Comparison of ENCODE assay signal across 1 cellular context in the genomic region with DNA sequence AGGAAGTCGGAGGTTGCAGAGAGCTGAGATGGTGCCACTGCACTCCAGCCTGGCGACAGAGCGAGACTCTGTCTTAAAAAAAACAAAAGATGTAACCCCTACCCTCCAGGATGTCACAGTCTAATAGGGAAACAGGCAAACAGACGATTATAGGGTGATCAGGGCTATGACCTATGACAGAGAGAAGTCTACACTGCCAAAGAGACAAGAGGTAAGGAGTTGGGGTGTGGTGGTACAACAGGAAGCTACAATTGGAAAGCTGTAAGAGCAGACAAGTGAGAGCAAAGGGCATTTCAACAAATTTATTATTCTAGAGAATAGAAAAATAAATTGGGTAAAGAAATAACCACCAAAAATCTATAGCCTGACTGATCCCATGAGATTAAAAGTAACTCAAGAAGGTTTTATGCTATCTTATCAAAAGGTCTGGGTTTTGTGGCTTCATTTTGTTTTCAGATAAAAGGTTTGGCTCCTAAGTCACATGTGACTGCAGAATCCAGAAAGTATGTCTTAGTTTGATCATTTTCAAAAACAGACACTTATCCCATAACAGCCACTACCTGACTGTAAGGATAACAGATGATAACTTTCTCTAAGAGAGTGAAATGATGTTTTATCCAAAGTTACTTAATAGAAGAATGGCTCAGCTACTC.
TF ChIP-seq lines count a peak whose summit lies in the region.

No MANE protein-coding gene starts in this region.

TF ChIP-seq in K562, 482 proteins besides CTCF, POLR2A, EP300 and RAD21:
- TF ChIP-seq HMGN3 (IDR thresholded peaks at IDR 0.05; ENCODE audit: borderline replicate concordance, extremely low read depth, insufficient read length, low read depth, low read length) (no peak), ZNF507 (tag; conservative IDR thresholded peaks at IDR 0.05) (no peak), TEAD4 (IDR thresholded peaks at IDR 0.05; ENCODE audit: low read length) (peak; percentile 70), TEAD4 (CRISPR knock-in tag; IDR thresholded peaks at IDR 0.05; ENCODE audit: borderline replicate concordance) (no peak), TAL1 (IDR thresholded peaks at IDR 0.05) (peak; percentile 54), ARHGAP35 (IDR thresholded peaks at IDR 0.05; ENCODE audit: partially characterized antibody) (no peak), CBFA2T2 (conservative IDR thresholded peaks at IDR 0.05) (peak; percentile 37; the same call in 1 of the 2 replicates), CBFA2T3 (IDR thresholded peaks at IDR 0.05) (peak; percentile 68), HNRNPUL1 (IDR thresholded peaks at IDR 0.05; ENCODE audit: low read length) (no peak), POLR3A (IDR thresholded peaks at IDR 0.05; ENCODE audit: borderline replicate concordance, extremely low read depth, insufficient read depth, insufficient read length) (no peak), ZNF764 (CRISPR knock-in tag; IDR thresholded peaks at IDR 0.05; ENCODE audit: low read depth) (no peak), ETV5 (CRISPR knock-in tag; IDR thresholded peaks at IDR 0.05; ENCODE audit: low read depth) (no peak), GATAD2B (IDR thresholded peaks at IDR 0.05; ENCODE audit: borderline replicate concordance) (no peak), POLR2H (tag; IDR thresholded peaks at IDR 0.05; ENCODE audit: low read depth) (0 out of 2 replicates have a peak, but pooled peaks have one; percentile 6), SMAD1 (IDR thresholded peaks at IDR 0.05; ENCODE audit: low read depth, low read length, partially characterized antibody) (no peak), PHF20 (IDR thresholded peaks at IDR 0.05; ENCODE audit: partially characterized antibody) (no peak), NCOA4 (IDR thresholded peaks at IDR 0.05; ENCODE audit: partially characterized antibody) (no peak), CHD1 (IDR thresholded peaks at IDR 0.05; ENCODE audit: low read length) (no peak), GTF2F1 (IDR thresholded peaks at IDR 0.05; ENCODE audit: low read depth, low read length) (no peak)
- TF ChIP-seq, protein P1, sequence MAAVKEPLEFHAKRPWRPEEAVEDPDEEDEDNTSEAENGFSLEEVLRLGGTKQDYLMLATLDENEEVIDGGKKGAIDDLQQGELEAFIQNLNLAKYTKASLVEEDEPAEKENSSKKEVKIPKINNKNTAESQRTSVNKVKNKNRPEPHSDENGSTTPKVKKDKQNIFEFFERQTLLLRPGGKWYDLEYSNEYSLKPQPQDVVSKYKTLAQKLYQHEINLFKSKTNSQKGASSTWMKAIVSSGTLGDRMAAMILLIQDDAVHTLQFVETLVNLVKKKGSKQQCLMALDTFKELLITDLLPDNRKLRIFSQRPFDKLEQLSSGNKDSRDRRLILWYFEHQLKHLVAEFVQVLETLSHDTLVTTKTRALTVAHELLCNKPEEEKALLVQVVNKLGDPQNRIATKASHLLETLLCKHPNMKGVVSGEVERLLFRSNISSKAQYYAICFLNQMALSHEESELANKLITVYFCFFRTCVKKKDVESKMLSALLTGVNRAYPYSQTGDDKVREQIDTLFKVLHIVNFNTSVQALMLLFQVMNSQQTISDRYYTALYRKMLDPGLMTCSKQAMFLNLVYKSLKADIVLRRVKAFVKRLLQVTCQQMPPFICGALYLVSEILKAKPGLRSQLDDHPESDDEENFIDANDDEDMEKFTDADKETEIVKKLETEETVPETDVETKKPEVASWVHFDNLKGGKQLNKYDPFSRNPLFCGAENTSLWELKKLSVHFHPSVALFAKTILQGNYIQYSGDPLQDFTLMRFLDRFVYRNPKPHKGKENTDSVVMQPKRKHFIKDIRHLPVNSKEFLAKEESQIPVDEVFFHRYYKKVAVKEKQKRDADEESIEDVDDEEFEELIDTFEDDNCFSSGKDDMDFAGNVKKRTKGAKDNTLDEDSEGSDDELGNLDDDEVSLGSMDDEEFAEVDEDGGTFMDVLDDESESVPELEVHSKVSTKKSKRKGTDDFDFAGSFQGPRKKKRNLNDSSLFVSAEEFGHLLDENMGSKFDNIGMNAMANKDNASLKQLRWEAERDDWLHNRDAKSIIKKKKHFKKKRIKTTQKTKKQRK (IDR thresholded peaks at IDR 0.05; ENCODE audit: borderline replicate concordance, low read depth, low read length): no peak
- TF ChIP-seq, protein P2, sequence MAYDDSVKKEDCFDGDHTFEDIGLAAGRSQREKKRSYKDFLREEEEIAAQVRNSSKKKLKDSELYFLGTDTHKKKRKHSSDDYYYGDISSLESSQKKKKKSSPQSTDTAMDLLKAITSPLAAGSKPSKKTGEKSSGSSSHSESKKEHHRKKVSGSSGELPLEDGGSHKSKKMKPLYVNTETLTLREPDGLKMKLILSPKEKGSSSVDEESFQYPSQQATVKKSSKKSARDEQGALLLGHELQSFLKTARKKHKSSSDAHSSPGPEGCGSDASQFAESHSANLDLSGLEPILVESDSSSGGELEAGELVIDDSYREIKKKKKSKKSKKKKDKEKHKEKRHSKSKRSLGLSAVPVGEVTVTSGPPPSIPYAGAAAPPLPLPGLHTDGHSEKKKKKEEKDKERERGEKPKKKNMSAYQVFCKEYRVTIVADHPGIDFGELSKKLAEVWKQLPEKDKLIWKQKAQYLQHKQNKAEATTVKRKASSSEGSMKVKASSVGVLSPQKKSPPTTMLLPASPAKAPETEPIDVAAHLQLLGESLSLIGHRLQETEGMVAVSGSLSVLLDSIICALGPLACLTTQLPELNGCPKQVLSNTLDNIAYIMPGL (CRISPR knock-in tag; IDR thresholded peaks at IDR 0.05): no peak
- TF ChIP-seq, protein P3, sequence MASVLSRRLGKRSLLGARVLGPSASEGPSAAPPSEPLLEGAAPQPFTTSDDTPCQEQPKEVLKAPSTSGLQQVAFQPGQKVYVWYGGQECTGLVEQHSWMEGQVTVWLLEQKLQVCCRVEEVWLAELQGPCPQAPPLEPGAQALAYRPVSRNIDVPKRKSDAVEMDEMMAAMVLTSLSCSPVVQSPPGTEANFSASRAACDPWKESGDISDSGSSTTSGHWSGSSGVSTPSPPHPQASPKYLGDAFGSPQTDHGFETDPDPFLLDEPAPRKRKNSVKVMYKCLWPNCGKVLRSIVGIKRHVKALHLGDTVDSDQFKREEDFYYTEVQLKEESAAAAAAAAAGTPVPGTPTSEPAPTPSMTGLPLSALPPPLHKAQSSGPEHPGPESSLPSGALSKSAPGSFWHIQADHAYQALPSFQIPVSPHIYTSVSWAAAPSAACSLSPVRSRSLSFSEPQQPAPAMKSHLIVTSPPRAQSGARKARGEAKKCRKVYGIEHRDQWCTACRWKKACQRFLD (CRISPR knock-in tag; IDR thresholded peaks at IDR 0.05): no peak
- TF ChIP-seq, protein P4, sequence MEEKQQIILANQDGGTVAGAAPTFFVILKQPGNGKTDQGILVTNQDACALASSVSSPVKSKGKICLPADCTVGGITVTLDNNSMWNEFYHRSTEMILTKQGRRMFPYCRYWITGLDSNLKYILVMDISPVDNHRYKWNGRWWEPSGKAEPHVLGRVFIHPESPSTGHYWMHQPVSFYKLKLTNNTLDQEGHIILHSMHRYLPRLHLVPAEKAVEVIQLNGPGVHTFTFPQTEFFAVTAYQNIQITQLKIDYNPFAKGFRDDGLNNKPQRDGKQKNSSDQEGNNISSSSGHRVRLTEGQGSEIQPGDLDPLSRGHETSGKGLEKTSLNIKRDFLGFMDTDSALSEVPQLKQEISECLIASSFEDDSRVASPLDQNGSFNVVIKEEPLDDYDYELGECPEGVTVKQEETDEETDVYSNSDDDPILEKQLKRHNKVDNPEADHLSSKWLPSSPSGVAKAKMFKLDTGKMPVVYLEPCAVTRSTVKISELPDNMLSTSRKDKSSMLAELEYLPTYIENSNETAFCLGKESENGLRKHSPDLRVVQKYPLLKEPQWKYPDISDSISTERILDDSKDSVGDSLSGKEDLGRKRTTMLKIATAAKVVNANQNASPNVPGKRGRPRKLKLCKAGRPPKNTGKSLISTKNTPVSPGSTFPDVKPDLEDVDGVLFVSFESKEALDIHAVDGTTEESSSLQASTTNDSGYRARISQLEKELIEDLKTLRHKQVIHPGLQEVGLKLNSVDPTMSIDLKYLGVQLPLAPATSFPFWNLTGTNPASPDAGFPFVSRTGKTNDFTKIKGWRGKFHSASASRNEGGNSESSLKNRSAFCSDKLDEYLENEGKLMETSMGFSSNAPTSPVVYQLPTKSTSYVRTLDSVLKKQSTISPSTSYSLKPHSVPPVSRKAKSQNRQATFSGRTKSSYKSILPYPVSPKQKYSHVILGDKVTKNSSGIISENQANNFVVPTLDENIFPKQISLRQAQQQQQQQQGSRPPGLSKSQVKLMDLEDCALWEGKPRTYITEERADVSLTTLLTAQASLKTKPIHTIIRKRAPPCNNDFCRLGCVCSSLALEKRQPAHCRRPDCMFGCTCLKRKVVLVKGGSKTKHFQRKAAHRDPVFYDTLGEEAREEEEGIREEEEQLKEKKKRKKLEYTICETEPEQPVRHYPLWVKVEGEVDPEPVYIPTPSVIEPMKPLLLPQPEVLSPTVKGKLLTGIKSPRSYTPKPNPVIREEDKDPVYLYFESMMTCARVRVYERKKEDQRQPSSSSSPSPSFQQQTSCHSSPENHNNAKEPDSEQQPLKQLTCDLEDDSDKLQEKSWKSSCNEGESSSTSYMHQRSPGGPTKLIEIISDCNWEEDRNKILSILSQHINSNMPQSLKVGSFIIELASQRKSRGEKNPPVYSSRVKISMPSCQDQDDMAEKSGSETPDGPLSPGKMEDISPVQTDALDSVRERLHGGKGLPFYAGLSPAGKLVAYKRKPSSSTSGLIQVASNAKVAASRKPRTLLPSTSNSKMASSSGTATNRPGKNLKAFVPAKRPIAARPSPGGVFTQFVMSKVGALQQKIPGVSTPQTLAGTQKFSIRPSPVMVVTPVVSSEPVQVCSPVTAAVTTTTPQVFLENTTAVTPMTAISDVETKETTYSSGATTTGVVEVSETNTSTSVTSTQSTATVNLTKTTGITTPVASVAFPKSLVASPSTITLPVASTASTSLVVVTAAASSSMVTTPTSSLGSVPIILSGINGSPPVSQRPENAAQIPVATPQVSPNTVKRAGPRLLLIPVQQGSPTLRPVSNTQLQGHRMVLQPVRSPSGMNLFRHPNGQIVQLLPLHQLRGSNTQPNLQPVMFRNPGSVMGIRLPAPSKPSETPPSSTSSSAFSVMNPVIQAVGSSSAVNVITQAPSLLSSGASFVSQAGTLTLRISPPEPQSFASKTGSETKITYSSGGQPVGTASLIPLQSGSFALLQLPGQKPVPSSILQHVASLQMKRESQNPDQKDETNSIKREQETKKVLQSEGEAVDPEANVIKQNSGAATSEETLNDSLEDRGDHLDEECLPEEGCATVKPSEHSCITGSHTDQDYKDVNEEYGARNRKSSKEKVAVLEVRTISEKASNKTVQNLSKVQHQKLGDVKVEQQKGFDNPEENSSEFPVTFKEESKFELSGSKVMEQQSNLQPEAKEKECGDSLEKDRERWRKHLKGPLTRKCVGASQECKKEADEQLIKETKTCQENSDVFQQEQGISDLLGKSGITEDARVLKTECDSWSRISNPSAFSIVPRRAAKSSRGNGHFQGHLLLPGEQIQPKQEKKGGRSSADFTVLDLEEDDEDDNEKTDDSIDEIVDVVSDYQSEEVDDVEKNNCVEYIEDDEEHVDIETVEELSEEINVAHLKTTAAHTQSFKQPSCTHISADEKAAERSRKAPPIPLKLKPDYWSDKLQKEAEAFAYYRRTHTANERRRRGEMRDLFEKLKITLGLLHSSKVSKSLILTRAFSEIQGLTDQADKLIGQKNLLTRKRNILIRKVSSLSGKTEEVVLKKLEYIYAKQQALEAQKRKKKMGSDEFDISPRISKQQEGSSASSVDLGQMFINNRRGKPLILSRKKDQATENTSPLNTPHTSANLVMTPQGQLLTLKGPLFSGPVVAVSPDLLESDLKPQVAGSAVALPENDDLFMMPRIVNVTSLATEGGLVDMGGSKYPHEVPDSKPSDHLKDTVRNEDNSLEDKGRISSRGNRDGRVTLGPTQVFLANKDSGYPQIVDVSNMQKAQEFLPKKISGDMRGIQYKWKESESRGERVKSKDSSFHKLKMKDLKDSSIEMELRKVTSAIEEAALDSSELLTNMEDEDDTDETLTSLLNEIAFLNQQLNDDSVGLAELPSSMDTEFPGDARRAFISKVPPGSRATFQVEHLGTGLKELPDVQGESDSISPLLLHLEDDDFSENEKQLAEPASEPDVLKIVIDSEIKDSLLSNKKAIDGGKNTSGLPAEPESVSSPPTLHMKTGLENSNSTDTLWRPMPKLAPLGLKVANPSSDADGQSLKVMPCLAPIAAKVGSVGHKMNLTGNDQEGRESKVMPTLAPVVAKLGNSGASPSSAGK (IDR thresholded peaks at IDR 0.05): no peak
- TF ChIP-seq, protein P5, sequence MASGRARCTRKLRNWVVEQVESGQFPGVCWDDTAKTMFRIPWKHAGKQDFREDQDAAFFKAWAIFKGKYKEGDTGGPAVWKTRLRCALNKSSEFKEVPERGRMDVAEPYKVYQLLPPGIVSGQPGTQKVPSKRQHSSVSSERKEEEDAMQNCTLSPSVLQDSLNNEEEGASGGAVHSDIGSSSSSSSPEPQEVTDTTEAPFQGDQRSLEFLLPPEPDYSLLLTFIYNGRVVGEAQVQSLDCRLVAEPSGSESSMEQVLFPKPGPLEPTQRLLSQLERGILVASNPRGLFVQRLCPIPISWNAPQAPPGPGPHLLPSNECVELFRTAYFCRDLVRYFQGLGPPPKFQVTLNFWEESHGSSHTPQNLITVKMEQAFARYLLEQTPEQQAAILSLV (tag; IDR thresholded peaks at IDR 0.05): no peak
